In genomic region chr11:86003654-86004053, GRCh38 we compare ENCODE assay signal across 18 cellular contexts.
"Had no signal": no experiment of that assay in that cellular context is flagged by ENCODE, and none has a peak within 500 bp of the region (broad histone marks: within the 10 kb centered on the region; RNA-seq: fewer than 3 reads in every experiment).

No MANE protein-coding gene starts in this region.

- H3K4me3 Mint-ChIP-seq: naive thymus-derived CD4-positive, alpha-beta T cell; neural crest cell had no signal

- H3K4me1 Mint-ChIP-seq: neural crest cell had no signal

- H3K4me3 ChIP-seq: colonic mucosa, gastrocnemius medialis, heart right ventricle, stomach, thoracic aorta, transverse colon had no signal

- H3K9me3 Mint-ChIP-seq: naive thymus-derived CD4-positive, alpha-beta T cell; neural crest cell had no signal

- DNase-seq: colonic mucosa; dermis blood vessel endothelial cell; gastrocnemius medialis; heart right ventricle; hypothalamus; kidney glomerular epithelial cell; naive thymus-derived CD4-positive, alpha-beta T cell; posterior cingulate gyrus; stimulated activated CD4-positive, alpha-beta T cell treated with anti-CD3 and anti-CD28 coated beads, Interleukin-2, amount 100 ng/mL, for 24 hours; stimulated activated CD4-positive, alpha-beta T cell treated with anti-CD3 and anti-CD28 coated beads, Interleukin-4, amount 100 ng/mL, for 4 hours; stimulated activated naive CD4-positive, alpha-beta T cell; stomach; substantia nigra; transverse colon had no signal

- H3K27me3 ChIP-seq: colonic mucosa, gastrocnemius medialis, heart right ventricle, stomach, transverse colon had no signal

- H3K4me1 ChIP-seq: colonic mucosa, gastrocnemius medialis, transverse colon had no signal

- ATAC-seq: gastrocnemius medialis; heart right ventricle; naive thymus-derived CD4-positive, alpha-beta T cell; sciatic nerve had no signal

- FAIRE-seq: islet of Langerhans had no signal

- H3K27ac ChIP-seq: colonic mucosa, gastrocnemius medialis, heart right ventricle, stomach, thoracic aorta, transverse colon had no signal

- H3K9me3 ChIP-seq: colonic mucosa, gastrocnemius medialis, heart right ventricle, stomach, thoracic aorta, transverse colon had no signal

- H3K27me3 Mint-ChIP-seq: naive thymus-derived CD4-positive, alpha-beta T cell had no signal
